In genomic region chr17:8069587-8069860, GRCh38 we compare ENCODE assay signal across 19 cellular contexts. TPM values are rescaled to one million over a fixed set of nuclear protein-coding genes. Genes with fewer than 3 reads are reported as not detected.
"Had no signal": no experiment of that assay in that cellular context is flagged by ENCODE, and none has a peak within 500 bp of the region (broad histone marks: within the 10 kb centered on the region; RNA-seq: fewer than 3 reads in every experiment).

No MANE protein-coding gene starts in this region.

- H3K9me3 ChIP-seq: suprapubic skin, upper lobe of right lung had no signal

- H3K79me2 ChIP-seq: hepatocyte had no signal

- DNase-seq: activated CD4-positive, alpha-beta T cell treated with anti-CD3 and anti-CD28 coated beads, Interleukin-2, amount 10 ng/mL, durations not matched to agents 7 days and 5 days; activated CD4-positive, CD25-positive, alpha-beta regulatory T cell; activated naive CD4-positive, alpha-beta T cell; activated naive CD8-positive, alpha-beta T cell treated with anti-CD3 and anti-CD28 coated beads, Interleukin-2, amount 10 ng/mL, durations not matched to agents 7 days and 5 days; central memory CD4-positive, alpha-beta T cell; cortex of kidney; islet precursor cell; nucleus accumbens; stimulated activated CD4-positive, alpha-beta T cell treated with anti-CD3 and anti-CD28 coated beads, Interleukin-4, amount 100 ng/mL, for 24 hours had no signal

- H3K36me3 ChIP-seq: suprapubic skin, upper lobe of right lung had no signal

- H3K36me3 Mint-ChIP-seq: activated naive CD8-positive, alpha-beta T cell treated with anti-CD3 and anti-CD28 coated beads, Interleukin-2, amount 10 ng/mL, durations not matched to agents 7 days and 5 days; brain; memory B cell; natural killer cell treated with Interleukin-12 subunit alpha and Interleukin-12 subunit beta and Interleukin-15 and Interleukin-18, amount 100 ng/mL, for 72 hours had no signal

- H2AFZ ChIP-seq: hepatocyte had no signal

- H3K27ac Mint-ChIP-seq: activated CD4-positive, alpha-beta T cell treated with anti-CD3 and anti-CD28 coated beads, Interleukin-2, amount 10 ng/mL, durations not matched to agents 7 days and 5 days; activated naive CD8-positive, alpha-beta T cell treated with anti-CD3 and anti-CD28 coated beads, Interleukin-2, amount 10 ng/mL, durations not matched to agents 7 days and 5 days; brain; memory B cell; stimulated activated naive CD8-positive, alpha-beta T cell treated with anti-CD3 and anti-CD28 coated beads, Interleukin-15, Interleukin-2, amounts not matched to agents 100 ng/mL and 50 ng/mL, for 24 hours had no signal

- H3K4me3 Mint-ChIP-seq: activated CD4-positive, alpha-beta T cell treated with anti-CD3 and anti-CD28 coated beads, Interleukin-2, amount 10 ng/mL, durations not matched to agents 7 days and 5 days; activated naive CD8-positive, alpha-beta T cell treated with anti-CD3 and anti-CD28 coated beads, Interleukin-2, amount 10 ng/mL, durations not matched to agents 7 days and 5 days; brain; memory B cell; stimulated activated naive CD8-positive, alpha-beta T cell treated with anti-CD3 and anti-CD28 coated beads, Interleukin-15, Interleukin-2, amounts not matched to agents 100 ng/mL and 50 ng/mL, for 24 hours had no signal

- H3K4me3 ChIP-seq: hepatocyte, suprapubic skin, upper lobe of right lung had no signal

- H3K27ac ChIP-seq: suprapubic skin, upper lobe of right lung had no signal

- H3K9me3 Mint-ChIP-seq: activated CD4-positive, alpha-beta T cell treated with anti-CD3 and anti-CD28 coated beads, Interleukin-2, amount 10 ng/mL, durations not matched to agents 7 days and 5 days; activated naive CD8-positive, alpha-beta T cell treated with anti-CD3 and anti-CD28 coated beads, Interleukin-2, amount 10 ng/mL, durations not matched to agents 7 days and 5 days; memory B cell; natural killer cell treated with Interleukin-12 subunit alpha and Interleukin-12 subunit beta and Interleukin-15 and Interleukin-18, amount 100 ng/mL, for 72 hours; stimulated activated naive CD8-positive, alpha-beta T cell treated with anti-CD3 and anti-CD28 coated beads, Interleukin-15, Interleukin-2, amounts not matched to agents 100 ng/mL and 50 ng/mL, for 24 hours had no signal

RNA-seq across cellular contexts. Expression of gene ALOX12B, which starts 18.0 kb away (rescaled TPM):
- total RNA-seq: left lobe of liver, skeletal muscle tissue, upper lobe of right lung had no signal

RNA-seq across cellular contexts. Expression of gene ALOX15B, which starts 30.7 kb away (rescaled TPM):
- total RNA-seq: activated CD4-positive, alpha-beta T cell treated with anti-CD3 and anti-CD28 coated beads, Interleukin-2, amount 10 ng/mL, durations not matched to agents 7 days and 5 days; activated CD8-positive, alpha-beta memory T cell treated with anti-CD3 and anti-CD28 coated beads for 36 hours; activated naive CD8-positive, alpha-beta T cell treated with anti-CD3 and anti-CD28 coated beads, Interleukin-2, amount 10 ng/mL, durations not matched to agents 7 days and 5 days; natural killer cell treated with Interleukin-12 subunit alpha and Interleukin-12 subunit beta and Interleukin-15 and Interleukin-18, amount 100 ng/mL, for 72 hours had no signal

RNA-seq across cellular contexts. Expression of gene ALOXE3, which starts 48.8 kb away (rescaled TPM):
- total RNA-seq: activated CD4-positive, alpha-beta T cell treated with anti-CD3 and anti-CD28 coated beads, Interleukin-2, amount 10 ng/mL, durations not matched to agents 7 days and 5 days; activated naive CD8-positive, alpha-beta T cell treated with anti-CD3 and anti-CD28 coated beads, Interleukin-2, amount 10 ng/mL, durations not matched to agents 7 days and 5 days; left lobe of liver; natural killer cell treated with Interleukin-12 subunit alpha and Interleukin-12 subunit beta and Interleukin-15 and Interleukin-18, amount 100 ng/mL, for 72 hours; skeletal muscle tissue; upper lobe of right lung had no signal

RNA-seq across cellular contexts. Expression of gene HES7, which starts 54.4 kb away (rescaled TPM):
- total RNA-seq: hepatocyte; left lobe of liver; natural killer cell treated with Interleukin-12 subunit alpha and Interleukin-12 subunit beta and Interleukin-15 and Interleukin-18, amount 100 ng/mL, for 72 hours; suprapubic skin; upper lobe of right lung had no signal
- polyA plus RNA-seq: hepatocyte had no signal
